12 cellular contexts compared by ENCODE assay signal in genomic region chr14:36238666-36239363, GRCh38.
DNase-seq lines count a peak whose midpoint lies in the region; ATAC-seq and TF ChIP-seq lines count a peak whose summit lies in the region.
"Had no signal": no experiment of that assay in that cellular context is flagged by ENCODE, and none has a peak within 500 bp of the region (broad histone marks: within the 10 kb centered on the region; RNA-seq: fewer than 3 reads in every experiment).

No MANE protein-coding gene starts in this region.

- H4K91ac ChIP-seq in IMR-90 (ENCODE audit: insufficient read depth, low read depth, low read length) (peak overlapping the region; percentile 39; the same call in 1 of the 2 replicates), neuronal stem cell (ENCODE audit: low read depth, low read length, poor library complexity) (no peak overlapping the region)

- peak overlapping the region; percentile 8; the same call in 1 of the 2 replicates for H3K27ac ChIP-seq in IMR-90 (ENCODE audit: insufficient read depth, low read length)
- H3K27ac ChIP-seq in neuronal stem cell (replicated peaks; ENCODE audit: low read length), result no peak overlapping the region

- intact Hi-C loops in IMR-90 (cut with micrococcal nuclease), result no loop called here

- no peak overlapping the region for H3K4me3 Mint-ChIP-seq in activated naive CD8-positive, alpha-beta T cell treated with anti-CD3 and anti-CD28 coated beads, Interleukin-2, amount 50 U/mL, for 24 hours

- H3K27ac Mint-ChIP-seq in activated naive CD8-positive, alpha-beta T cell treated with anti-CD3 and anti-CD28 coated beads, Interleukin-2, amount 50 U/mL, for 24 hours, result peak overlapping the region; percentile 7

- H2BK120ac ChIP-seq in IMR-90 (ENCODE audit: low read depth, low read length) (peak overlapping the region; percentile 81), neuronal stem cell (ENCODE audit: low read depth, low read length) (no peak overlapping the region)

- dilution Hi-C loops in IMR-90 (cut with HindIII; ENCODE audit: low sequenced_read_pairs, unreplicated experiment), result no loop called here

- no peak overlapping the region for H3K56ac ChIP-seq in IMR-90 (ENCODE audit: extremely low read depth, insufficient read depth, low read length)

- TF ChIP-seq POLR2A in IMR-90 (IDR thresholded peaks at IDR 0.05; ENCODE audit: low read depth, low read length), result no peak

- H3K4me3 ChIP-seq in IMR-90 (ENCODE audit: insufficient read depth, low read depth, low read length), result no peak overlapping the region
- no peak overlapping the region for H3K4me3 ChIP-seq in neuronal stem cell (ENCODE audit: low read length in 2 of 2)

- H3K4ac ChIP-seq in IMR-90 (ENCODE audit: low read depth, low read length) (peak overlapping the region; percentile 66), neuronal stem cell (ENCODE audit: low read length) (no peak overlapping the region)

- H2AFZ ChIP-seq in IMR-90 (replicated peaks; ENCODE audit: low read length, poor library complexity), result peak overlapping the region; percentile 61
- H2AFZ ChIP-seq in neuronal stem cell (ENCODE audit: low read length), result no peak overlapping the region

- H3K27me3 ChIP-seq in IMR-90 (ENCODE audit: control insufficient read depth, insufficient read depth, low read length), result peaks cover 3% of the 10 kb centered on the region
- H3K27me3 ChIP-seq in neuronal stem cell (ENCODE audit: control insufficient read depth in 3 of 3, insufficient read depth in 3 of 3, low read depth in 1 of 3, low read length in 3 of 3), result peaks cover 0 to 42% (median 0%) of the 10 kb centered on the region in 3 experiments

- no peak overlapping the region for H2BK12ac ChIP-seq in neuronal stem cell (ENCODE audit: low read length)

- no peaks in the 10 kb centered on the region for H3K9me3 Mint-ChIP-seq in activated naive CD8-positive, alpha-beta T cell treated with anti-CD3 and anti-CD28 coated beads, Interleukin-2, amount 50 U/mL, for 24 hours

- H3K4me1 Mint-ChIP-seq in activated naive CD8-positive, alpha-beta T cell treated with anti-CD3 and anti-CD28 coated beads, Interleukin-2, amount 50 U/mL, for 24 hours, result peaks cover 8% of the 10 kb centered on the region

- H3K4me1 ChIP-seq in IMR-90 (ENCODE audit: control insufficient read depth, insufficient read depth, low read length), result peaks cover 6% of the 10 kb centered on the region; the same call in 1 of the 2 replicates
- peaks cover 0 to 4% of the 10 kb centered on the region in 2 donors for H3K4me1 ChIP-seq in neuronal stem cell (ENCODE audit: control insufficient read depth in 2 of 2, insufficient read depth in 1 of 2, low read depth in 1 of 2, low read length in 2 of 2)

- H3K9me3 ChIP-seq in IMR-90 (ENCODE audit: control insufficient read depth, insufficient read depth, low read length) (no peaks in the 10 kb centered on the region), neuronal stem cell (replicated peaks in 1 of 2; ENCODE audit: control insufficient read depth in 2 of 2, insufficient read depth in 1 of 2, low read depth in 1 of 2, low read length in 2 of 2) (no peaks in the 10 kb centered on the region)

- H2AK5ac ChIP-seq in IMR-90 (ENCODE audit: low read depth, low read length), result peak overlapping the region; percentile 11; the same call in 1 of the 2 replicates
- H2AK5ac ChIP-seq in neuronal stem cell (ENCODE audit: low read depth, low read length), result peak overlapping the region; percentile 1

- H2BK15ac ChIP-seq in IMR-90 (ENCODE audit: low read depth, low read length) (0 out of 3 replicates have a peak overlapping the region, but pooled peaks have one; percentile 2), neuronal stem cell (ENCODE audit: low read length) (no peak overlapping the region)

- H3K23ac ChIP-seq in IMR-90 (ENCODE audit: low read depth, low read length) (no peak overlapping the region; the same call in 1 of the 2 replicates), neuronal stem cell (ENCODE audit: low read depth, low read length, poor library complexity) (no peak overlapping the region)

- no peak overlapping the region for H2AK9ac ChIP-seq in IMR-90 (replicated peaks; ENCODE audit: low read depth, low read length, poor library complexity)

- H3K79me1 ChIP-seq in IMR-90 (ENCODE audit: low read depth in 1 of 2, low read length in 2 of 2), result no peaks in the 10 kb centered on the region
- H3K79me1 ChIP-seq in neuronal stem cell (ENCODE audit: low read depth, low read length), result no peaks in the 10 kb centered on the region

- no peak for TF ChIP-seq CTCF in IMR-90 (conservative IDR thresholded peaks at IDR 0.05; ENCODE audit: low read depth, low read length)

- no TSS peak for BruUV-seq in IMR-90 (replicated peaks; lab: Mats Ljungman, UMichigan)

- no peaks in the 10 kb centered on the region for H3K36me3 Mint-ChIP-seq in activated naive CD8-positive, alpha-beta T cell treated with anti-CD3 and anti-CD28 coated beads, Interleukin-2, amount 50 U/mL, for 24 hours (ENCODE audit: low read depth)

- H4K5ac ChIP-seq in IMR-90 (ENCODE audit: low read depth, low read length), result no peak overlapping the region

- TF ChIP-seq RAD21 in IMR-90 (IDR thresholded peaks at IDR 0.05; ENCODE audit: low read length), result no peak

- H3K14ac ChIP-seq in IMR-90 (replicated peaks; ENCODE audit: low read depth, low read length) (peak overlapping the region; percentile 40; the same call in 1 of the 2 replicates), neuronal stem cell (ENCODE audit: low read length) (no peak overlapping the region)

- H4K20me1 ChIP-seq in IMR-90 (ENCODE audit: insufficient read depth, low read length), result no peaks in the 10 kb centered on the region

- peaks cover 21% of the 10 kb centered on the region for H3K27me3 Mint-ChIP-seq in activated naive CD8-positive, alpha-beta T cell treated with anti-CD3 and anti-CD28 coated beads, Interleukin-2, amount 50 U/mL, for 24 hours

- H3K9ac ChIP-seq in IMR-90 (ENCODE audit: low read depth, low read length) (no peak overlapping the region), neuronal stem cell (ENCODE audit: low read depth, low read length, poor library complexity) (no peak overlapping the region)

- H2BK20ac ChIP-seq in IMR-90 (ENCODE audit: low read depth, low read length), result peak overlapping the region; percentile 3; the same call in 1 of the 2 replicates

- no peak for DNase-seq in activated CD4-positive, CD25-positive, alpha-beta regulatory T cell (lab: John Stamatoyannopoulos, UW)
- DNase-seq in IMR-90 (peak; percentile 70), neuronal stem cell (ENCODE audit: low spot score) (no peak), NCI-H446 (lab: John Stamatoyannopoulos, UW) (no peak), NCI-H128 (lab: John Stamatoyannopoulos, UW; ENCODE audit: unreplicated experiment) (no peak)
- DNase-seq in activated naive CD8-positive, alpha-beta T cell treated with anti-CD3 and anti-CD28 coated beads, Interleukin-2, amount 50 U/mL, for 24 hours, result peak; percentile 6
- DNase-seq in effector CD4-positive, alpha-beta T cell, result no peak
- DNase-seq: activated gamma-delta T cell, left ventricle myocardium superior, NCI-H2029, right cardiac atrium had no signal

- H3K4me2 ChIP-seq in IMR-90 (ENCODE audit: low read depth, low read length), result peak overlapping the region; percentile 6; the same call in 1 of the 2 replicates
- H3K4me2 ChIP-seq in neuronal stem cell (ENCODE audit: insufficient read depth, low read length, poor library complexity, severe bottlenecking), result no peak overlapping the region

- WGBS in IMR-90 (ENCODE audit: extremely low coverage in 2 of 2, insufficient read length in 1 of 2), 2 experiments, result 69% methylated on average over 5 of the region's 13 CpGs; no CpG with 5 or more reads in 1 of the 2 experiments
- no CpG with 5 or more reads among the region's 13 CpGs for WGBS in neuronal stem cell (ENCODE audit: extremely low coverage in 2 of 2, insufficient read length in 2 of 2, insufficient replicate concordance in 1 of 2), 2 donors

- peaks cover 5% of the 10 kb centered on the region for H3K9me1 ChIP-seq in IMR-90 (ENCODE audit: insufficient read depth, low read length)

- in situ Hi-C loops in IMR-90 (cut with MboI; ENCODE audit: low sequenced_read_pairs), result no loop called here

- H3K18ac ChIP-seq in IMR-90 (ENCODE audit: low read depth, low read length), result peak overlapping the region; percentile 36; the same call in 1 of the 2 replicates
- H3K18ac ChIP-seq in neuronal stem cell (ENCODE audit: low read length), result no peak overlapping the region

- peak overlapping the region; percentile 89 for H2BK5ac ChIP-seq in IMR-90 (ENCODE audit: low read depth, low read length, poor library complexity, severe bottlenecking)
- H2BK5ac ChIP-seq in neuronal stem cell (ENCODE audit: low read length), result no peak overlapping the region

- H4K8ac ChIP-seq in IMR-90 (ENCODE audit: low read depth in 2 of 2, low read length in 2 of 2), result peak overlapping the region in 1 of 2 experiments; percentile 40; a peak in 1 of 4 replicates
- H4K8ac ChIP-seq in neuronal stem cell (ENCODE audit: low read depth, low read length), result no peak overlapping the region

- ATAC-seq in activated CD4-positive, CD25-positive, alpha-beta regulatory T cell treated with anti-CD3 and anti-CD28 coated beads, Interleukin-2, amount 50 U/mL, for 24 hours, result peak; percentile 53 to 63
- peak; percentile 87 for ATAC-seq in IMR-90 (ENCODE audit: low read depth)
- peak; percentile 83 for ATAC-seq in activated naive CD8-positive, alpha-beta T cell treated with anti-CD3 and anti-CD28 coated beads, Interleukin-2, amount 50 U/mL, for 24 hours
- ATAC-seq: left ventricle myocardium superior, right cardiac atrium had no signal

- CTCF ChIA-PET in IMR-90 (lab: Yijun Ruan, JAX), result interaction anchor here (1.3 kb wide), 1 partner anchor 16 kb away, joined by 3 read pairs; no protein-coding TSS in a partner anchor

- H3K36me3 ChIP-seq in IMR-90 (ENCODE audit: control insufficient read depth, insufficient read depth, low read length) (no peaks in the 10 kb centered on the region), neuronal stem cell (replicated peaks in 1 of 2; ENCODE audit: control insufficient read depth in 2 of 2, insufficient read depth in 2 of 2, low read length in 2 of 2) (no peaks in the 10 kb centered on the region)

- POLR2A ChIA-PET in IMR-90 (lab: Charles Lee; ENCODE audit: unreplicated experiment), result no interaction called here

TF ChIP-seq in IMR-90, 13 proteins besides CTCF, POLR2A, EP300 and RAD21 (continues in another document):
- no peak for TF ChIP-seq SMC3 (IDR thresholded peaks at IDR 0.05; ENCODE audit: low read depth, low read length)
- TF ChIP-seq FOS (IDR thresholded peaks at IDR 0.05; ENCODE audit: low read depth, low read length), result peak; percentile 48; the same call in 1 of the 2 replicates
- peak; percentile 24; the same call in 1 of the 2 replicates for TF ChIP-seq BHLHE40 (IDR thresholded peaks at IDR 0.05; ENCODE audit: low read depth, low read length)
- no peak for TF ChIP-seq MXI1 (IDR thresholded peaks at IDR 0.05; ENCODE audit: borderline replicate concordance, low read depth, low read length)
- TF ChIP-seq NFE2L2 (IDR thresholded peaks at IDR 0.05; ENCODE audit: low read depth, low read length), result no peak
- no peak for TF ChIP-seq MAZ (IDR thresholded peaks at IDR 0.05; ENCODE audit: borderline replicate concordance, low read depth, low read length)

Comparison
In these comparisons a context has a peak if more than half of its experiments do, and no peak if none do; other contexts are left out.
1. DNase-seq: peak in IMR-90 (single experiment) and activated naive CD8-positive, alpha-beta T cell treated with anti-CD3 and anti-CD28 coated beads, Interleukin-2, amount 50 U/mL, for 24 hours (single experiment); none in activated CD4-positive, CD25-positive, alpha-beta regulatory T cell (0 of 4), neuronal stem cell (single experiment), effector CD4-positive, alpha-beta T cell (single experiment), NCI-H446 (0 of 2) and NCI-H128 (single experiment).
2. Peak in every context shown above with its lines, with median percentiles within 50 percentile points of each other: ATAC-seq.